20 cellular contexts compared by ENCODE assay signal in genomic region chr5:138666226-138666742, GRCh38.
"Had no signal": no experiment of that assay in that cellular context is flagged by ENCODE, and none has a peak within 500 bp of the region (broad histone marks: within the 10 kb centered on the region; RNA-seq: fewer than 3 reads in every experiment).

No MANE protein-coding gene starts in this region.

- ATAC-seq: activated CD4-positive, CD25-positive, alpha-beta regulatory T cell treated with anti-CD3 and anti-CD28 coated beads, Interleukin-2, amount 50 U/mL, for 24 hours; activated CD8-positive, alpha-beta memory T cell treated with anti-CD3 and anti-CD28 coated beads, Interleukin-2, amount 10 ng/mL, durations not matched to agents 7 days and 5 days; gastroesophageal sphincter; heart left ventricle; left lung; natural killer cell treated with Interleukin-12 subunit alpha and Interleukin-12 subunit beta and Interleukin-15 and Interleukin-18, amount 100 ng/mL, for 72 hours; pancreas; sciatic nerve; SK-N-SH treated with all-trans-retinoic acid at 6 μM for 48 hours had no signal

- DNase-seq: activated CD4-positive, alpha-beta memory T cell treated with anti-CD3 and anti-CD28 coated beads, Interleukin-2, amount 10 ng/mL, durations not matched to agents 7 days and 5 days; activated CD4-positive, alpha-beta T cell treated with anti-CD3 and anti-CD28 coated beads, Interleukin-2, amount 10 ng/mL, durations not matched to agents 24 days and 14 days; activated CD8-positive, alpha-beta memory T cell treated with anti-CD3 and anti-CD28 coated beads, Interleukin-2, amount 10 ng/mL, durations not matched to agents 7 days and 5 days; activated naive CD4-positive, alpha-beta T cell; adrenal gland; cortex of kidney; midbrain; pancreas; stimulated activated CD4-positive, alpha-beta T cell treated with anti-CD3 and anti-CD28 coated beads, Interleukin-2, amount 100 ng/mL, for 48 hours; testis; upper lobe of left lung had no signal

- H3K36me3 Mint-ChIP-seq: activated CD8-positive, alpha-beta memory T cell treated with anti-CD3 and anti-CD28 coated beads, Interleukin-2, amount 10 ng/mL, durations not matched to agents 7 days and 5 days; activated naive CD8-positive, alpha-beta T cell; natural killer cell treated with Interleukin-12 subunit alpha and Interleukin-12 subunit beta and Interleukin-15 and Interleukin-18, amount 100 ng/mL, for 72 hours had no signal

- H3K4me3 Mint-ChIP-seq: activated CD4-positive, alpha-beta memory T cell treated with anti-CD3 and anti-CD28 coated beads, Interleukin-2, amount 10 ng/mL, durations not matched to agents 7 days and 5 days; activated CD4-positive, alpha-beta T cell treated with anti-CD3 and anti-CD28 coated beads, Interleukin-2, amount 10 ng/mL, durations not matched to agents 24 days and 14 days; activated CD8-positive, alpha-beta memory T cell treated with anti-CD3 and anti-CD28 coated beads, Interleukin-2, amount 10 ng/mL, durations not matched to agents 7 days and 5 days; activated naive CD8-positive, alpha-beta T cell; activated T-helper 1 cell treated with anti-CD3 and anti-CD28 coated beads, Interleukin-12 subunit alpha, Interleukin-12 subunit beta, Interleukin-2, Interleukin-4 antibody, amounts not matched to agents 30 ng/mL and 10 ng/mL and 1 ng/mL, durations not matched to agents 14 hours and 24 hours and 36 hours; natural killer cell treated with Interleukin-12 subunit alpha and Interleukin-12 subunit beta and Interleukin-15 and Interleukin-18, amount 100 ng/mL, for 72 hours had no signal

- H3K27ac Mint-ChIP-seq: activated CD4-positive, alpha-beta memory T cell treated with anti-CD3 and anti-CD28 coated beads, Interleukin-2, amount 10 ng/mL, durations not matched to agents 7 days and 5 days; activated CD4-positive, alpha-beta T cell treated with anti-CD3 and anti-CD28 coated beads, Interleukin-2, amount 10 ng/mL, durations not matched to agents 24 days and 14 days; activated CD8-positive, alpha-beta memory T cell treated with anti-CD3 and anti-CD28 coated beads, Interleukin-2, amount 10 ng/mL, durations not matched to agents 7 days and 5 days; activated naive CD8-positive, alpha-beta T cell; activated T-helper 1 cell treated with anti-CD3 and anti-CD28 coated beads, Interleukin-12 subunit alpha, Interleukin-12 subunit beta, Interleukin-2, Interleukin-4 antibody, amounts not matched to agents 30 ng/mL and 10 ng/mL and 1 ng/mL, durations not matched to agents 14 hours and 24 hours and 36 hours; natural killer cell treated with Interleukin-12 subunit alpha and Interleukin-12 subunit beta and Interleukin-15 and Interleukin-18, amount 100 ng/mL, for 72 hours had no signal

- H3K9me3 Mint-ChIP-seq: activated CD4-positive, alpha-beta memory T cell treated with anti-CD3 and anti-CD28 coated beads, Interleukin-2, amount 10 ng/mL, durations not matched to agents 7 days and 5 days; activated CD4-positive, alpha-beta T cell treated with anti-CD3 and anti-CD28 coated beads, Interleukin-2, amount 10 ng/mL, durations not matched to agents 24 days and 14 days; activated T-helper 1 cell treated with anti-CD3 and anti-CD28 coated beads, Interleukin-12 subunit alpha, Interleukin-12 subunit beta, Interleukin-2, Interleukin-4 antibody, amounts not matched to agents 30 ng/mL and 10 ng/mL and 1 ng/mL, durations not matched to agents 14 hours and 24 hours and 36 hours; natural killer cell treated with Interleukin-12 subunit alpha and Interleukin-12 subunit beta and Interleukin-15 and Interleukin-18, amount 100 ng/mL, for 72 hours had no signal
